26 cellular contexts compared by ENCODE assay signal in the genomic region with DNA sequence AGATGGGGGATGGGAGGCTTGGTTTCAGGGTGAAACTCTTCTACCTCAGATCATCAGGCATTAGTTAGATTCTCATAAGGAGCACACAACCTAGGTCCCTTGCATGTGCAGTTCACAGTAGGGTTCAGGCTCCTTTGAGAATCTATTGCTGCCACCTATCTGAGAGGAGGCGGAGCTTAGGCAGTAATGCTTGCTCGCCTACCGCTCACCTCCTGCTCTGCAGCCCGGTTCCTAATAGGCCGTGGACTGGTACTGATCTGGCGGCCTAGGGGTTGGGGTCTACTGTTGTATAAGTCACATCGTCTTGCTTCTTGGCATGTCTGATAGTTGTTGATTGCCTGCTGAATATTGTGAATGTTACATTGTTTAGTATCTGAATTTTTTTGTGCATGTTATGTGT. TPM values are rescaled to one million over a fixed set of nuclear protein-coding genes. Genes with fewer than 3 reads are reported as not detected.
DNase-seq lines count a peak whose midpoint lies in the region; ATAC-seq, FAIRE-seq and TF ChIP-seq lines count a peak whose summit lies in the region.
"Had no signal": no experiment of that assay in that cellular context is flagged by ENCODE, and none has a peak within 500 bp of the region (broad histone marks: within the 10 kb centered on the region; RNA-seq: fewer than 3 reads in every experiment).

No MANE protein-coding gene starts in this region.

- peaks cover 4% of the 10 kb centered on the region for H3K36me3 ChIP-seq in cardiac muscle cell
- H3K36me3 ChIP-seq in right atrium auricular region: peaks cover 5% of the 10 kb centered on the region
- H3K36me3 ChIP-seq in K562 (ENCODE audit: control insufficient read depth, insufficient read depth, low read length): peaks cover 10% of the 10 kb centered on the region; the same call in 1 of the 3 replicates
- H3K36me3 ChIP-seq in trophoblast cell (ENCODE audit: control insufficient read depth in 1 of 2, insufficient read depth in 2 of 2, low read length in 2 of 2): peaks cover 0 to 4% of the 10 kb centered on the region in 2 experiments
- H3K36me3 ChIP-seq in naive thymus-derived CD4-positive, alpha-beta T cell (ENCODE audit: control insufficient read depth in 2 of 3, insufficient read depth in 3 of 3, low read length in 3 of 3): no peaks in the 10 kb centered on the region

- no TSS peak for BruUV-seq in K562 (replicated peaks; lab: Mats Ljungman, UMichigan)

- intact Hi-C loops in K562 (cut with micrococcal nuclease): no loop called here
- intact Hi-C loops in naive thymus-derived CD4-positive, alpha-beta T cell (cut with micrococcal nuclease): no loop called here

- H3K9me1 ChIP-seq in K562 (ENCODE audit: control insufficient read depth, insufficient read depth, low read length): no peaks in the 10 kb centered on the region

- H3K9ac ChIP-seq in K562 (ENCODE audit: insufficient read depth in 1 of 2, low read depth in 2 of 2, low read length in 2 of 2) (peak overlapping the region in 1 of 2 experiments; percentile 21; a peak in 1 of 4 replicates), trophoblast cell (ENCODE audit: low read length) (no peak overlapping the region)
- H3K9ac ChIP-seq: BLaER1, GM23248 had no signal

- no peak overlapping the region for H2AK5ac ChIP-seq in trophoblast cell (ENCODE audit: low read length)

- no peak for TF ChIP-seq POLR2A in K562 (conservative IDR thresholded peaks at IDR 0.05)

- DNase-seq in cardiac muscle cell (ENCODE audit: low read depth in 1 of 2, low spot score in 1 of 2) (no peak), right atrium auricular region (ENCODE audit: low spot score) (no peak), K562 (ENCODE audit: extremely low read depth in 1 of 4, low spot score in 3 of 4) (peak in 1 of 4 experiments; percentile 36), islet precursor cell (peak; percentile 70), trophoblast cell (no peak), NCI-H226 (no peak)
- DNase-seq in effector CD4-positive, alpha-beta T cell: no peak
- no peak for DNase-seq in naive thymus-derived CD4-positive, alpha-beta T cell
- DNase-seq: ACHN; CD4-positive, alpha-beta T cell; DND-41; Karpas-422; MV-4-11; NCI-H1105 treated with DMSO at 0.1 percent for 48 hours; NCI-H1694; NCI-H2081; NCI-H2171; NCI-H446 treated with DMSO at 0.1 percent for 48 hours; NCI-H526 treated with DMSO at 0.1 percent for 48 hours had no signal

- H4K20me1 ChIP-seq in K562 (replicated peaks; ENCODE audit: control insufficient read depth, insufficient read depth, low read length): peaks cover 10% of the 10 kb centered on the region

- peak overlapping the region; percentile 22 for H2BK5ac ChIP-seq in trophoblast cell (ENCODE audit: low read depth, low read length, poor library complexity)

- H4K12ac ChIP-seq in trophoblast cell (ENCODE audit: low read depth, low read length): no peak overlapping the region

- POLR2A ChIA-PET in K562 (lab: Yijun Ruan, JAX): interaction anchor here (1.0 to 1.9 kb wide), 3 partner anchors 10 to 1747 kb away, joined by 3 to 20 read pairs (median 4); a partner anchor contains a TSS
- POLR2A ChIA-PET in naive thymus-derived CD4-positive, alpha-beta T cell (lab: Charles Lee): no interaction called here

- in situ Hi-C loops in K562 (cut with MboI): no loop called here

- H3K4me1 Mint-ChIP-seq in naive thymus-derived CD4-positive, alpha-beta T cell: peaks cover 16 to 54% (median 43%) of the 10 kb centered on the region in 7 donors

- no peak overlapping the region for H4K8ac ChIP-seq in trophoblast cell (ENCODE audit: low read depth, low read length)

- H3K4me2 ChIP-seq in K562 (ENCODE audit: insufficient read depth, low read length) (peak overlapping the region; percentile 59), trophoblast cell (ENCODE audit: low read length) (peak overlapping the region; percentile 2)
- H3K4me2 ChIP-seq: BLaER1 had no signal

- H3K4me3 ChIP-seq in cardiac muscle cell (no peak overlapping the region), right atrium auricular region (no peak overlapping the region), K562 (no peak overlapping the region), trophoblast cell (ENCODE audit: low read depth, low read length) (no peak overlapping the region)
- no peak overlapping the region for H3K4me3 ChIP-seq in naive thymus-derived CD4-positive, alpha-beta T cell (ENCODE audit: low read length)
- H3K4me3 ChIP-seq: BLaER1, GM23248 had no signal

- H3K4ac ChIP-seq in trophoblast cell (ENCODE audit: low read depth, low read length): peak overlapping the region; percentile 49

- peak overlapping the region in 2 of 10 donors; percentile 5 to 33 for H3K4me3 Mint-ChIP-seq in naive thymus-derived CD4-positive, alpha-beta T cell
- H3K4me3 Mint-ChIP-seq: CD4-positive, alpha-beta T cell; IgD-negative memory B cell had no signal

- H2AFZ ChIP-seq in K562 (ENCODE audit: low read depth, low read length): no peak overlapping the region
- H2AFZ ChIP-seq in trophoblast cell (ENCODE audit: insufficient read depth, low read length, poor library complexity): no peak overlapping the region
- H2AFZ ChIP-seq: GM23248 had no signal

- H3K18ac ChIP-seq in trophoblast cell (ENCODE audit: low read length): peak overlapping the region; percentile 32

- no peak for TF ChIP-seq CTCF in cardiac muscle cell (IDR thresholded peaks at IDR 0.05; ENCODE audit: low read depth, low read length)
- TF ChIP-seq CTCF in right atrium auricular region (IDR thresholded peaks at IDR 0.05): no peak
- no peak for TF ChIP-seq CTCF in K562 (IDR thresholded peaks at IDR 0.05 in 2 of 3, conservative IDR thresholded peaks at IDR 0.05 in 1 of 3; ENCODE audit: insufficient read depth in 2 of 3, low read depth in 1 of 3, low read length in 3 of 3)

- no peaks in the 10 kb centered on the region for H3K9me3 Mint-ChIP-seq in naive thymus-derived CD4-positive, alpha-beta T cell
- H3K9me3 Mint-ChIP-seq: CD4-positive, alpha-beta T cell; IgD-negative memory B cell had no signal

- FAIRE-seq in K562 (lab: Jason Lieb, UNC): peak; percentile 69
- FAIRE-seq: RCC 7860 had no signal

- peak overlapping the region; percentile 59 for H3K27ac ChIP-seq in cardiac muscle cell
- no peak overlapping the region for H3K27ac ChIP-seq in right atrium auricular region
- peak overlapping the region; percentile 39; the same call in 2 of the 3 replicates for H3K27ac ChIP-seq in K562 (ENCODE audit: extremely low read depth, low read depth, low read length)
- H3K27ac ChIP-seq in trophoblast cell (ENCODE audit: low read depth, low read length): peak overlapping the region; percentile 64
- no peak overlapping the region for H3K27ac ChIP-seq in naive thymus-derived CD4-positive, alpha-beta T cell (ENCODE audit: low read depth, low read length)
- H3K27ac ChIP-seq: 22Rv1, BLaER1, GM23248 had no signal

- peaks cover 3 to 25% (median 14%) of the 10 kb centered on the region in 5 donors for H3K36me3 Mint-ChIP-seq in naive thymus-derived CD4-positive, alpha-beta T cell

- no peak for TF ChIP-seq EP300 in K562 (IDR thresholded peaks at IDR 0.05; ENCODE audit: low read length)

- H3K23ac ChIP-seq in trophoblast cell (ENCODE audit: low read length): no peak overlapping the region

- H2BK12ac ChIP-seq in trophoblast cell (ENCODE audit: low read length): peak overlapping the region; percentile 55

- peak overlapping the region; percentile 20 for H4K91ac ChIP-seq in trophoblast cell (ENCODE audit: low read depth, low read length)

- peak overlapping the region; percentile 10 for H2BK120ac ChIP-seq in trophoblast cell (ENCODE audit: insufficient read depth, low read length, poor library complexity)

- WGBS in K562 (ENCODE audit: insufficient coverage, low coverage, missing lambda C conversion rate): 45% methylated on average over 7 of the region's 7 CpGs
- no CpG with 5 or more reads among the region's 7 CpGs for WGBS in trophoblast cell (ENCODE audit: extremely low coverage, insufficient coverage, insufficient read length)

- H3K14ac ChIP-seq in trophoblast cell (ENCODE audit: low read length): peak overlapping the region; percentile 21

- TF ChIP-seq RAD21 in K562 (CRISPR knock-in tag; conservative IDR thresholded peaks at IDR 0.05 in 1 of 2, IDR thresholded peaks at IDR 0.05 in 1 of 2): no peak

- CTCF ChIA-PET in K562 (lab: Yijun Ruan, JAX; ENCODE audit: low intra/inter-chr PET ratio): no interaction called here
- CTCF ChIA-PET in naive thymus-derived CD4-positive, alpha-beta T cell (lab: Charles Lee): interaction anchor here (0.6 kb wide), 1 partner anchor 234 kb away, joined by 3 read pairs; no protein-coding TSS in a partner anchor

- peaks cover 81% of the 10 kb centered on the region for H3K79me2 ChIP-seq in K562 (ENCODE audit: control insufficient read depth, insufficient read depth, low read length)
- peaks cover 11% of the 10 kb centered on the region for H3K79me2 ChIP-seq in trophoblast cell (ENCODE audit: control insufficient read depth, insufficient read depth, low read length, poor library complexity)

- H3K4me1 ChIP-seq in cardiac muscle cell (ENCODE audit: low read depth) (peaks cover 19% of the 10 kb centered on the region), right atrium auricular region (peaks cover 0 to 6% of the 10 kb centered on the region in 2 donors), K562 (replicated peaks in 1 of 2; ENCODE audit: control insufficient read depth in 2 of 2, insufficient read depth in 2 of 2, low read length in 2 of 2) (peaks cover 0 to 18% of the 10 kb centered on the region in 2 experiments; a peak in 3 of 5 replicates), trophoblast cell (ENCODE audit: control insufficient read depth in 1 of 2, insufficient read depth in 2 of 2, low read length in 2 of 2) (peaks cover 4 to 6% of the 10 kb centered on the region in 2 experiments)
- peaks cover 0 to 5% of the 10 kb centered on the region in 2 donors for H3K4me1 ChIP-seq in naive thymus-derived CD4-positive, alpha-beta T cell (ENCODE audit: control insufficient read depth in 2 of 2, insufficient read depth in 2 of 2, low read length in 2 of 2)
- H3K4me1 ChIP-seq: BLaER1 had no signal

- H3K27me3 Mint-ChIP-seq in naive thymus-derived CD4-positive, alpha-beta T cell: no peaks in the 10 kb centered on the region
- H3K27me3 Mint-ChIP-seq: CD4-positive, alpha-beta T cell; IgD-negative memory B cell had no signal

- no peaks in the 10 kb centered on the region for H3K9me3 ChIP-seq in cardiac muscle cell (ENCODE audit: low read depth)
- no peaks in the 10 kb centered on the region for H3K9me3 ChIP-seq in right atrium auricular region
- no peaks in the 10 kb centered on the region for H3K9me3 ChIP-seq in K562 (replicated peaks; ENCODE audit: control insufficient read depth, insufficient read depth, low read depth, low read length)
- H3K9me3 ChIP-seq in trophoblast cell (ENCODE audit: insufficient read depth, low read depth, low read length): no peaks in the 10 kb centered on the region
- H3K9me3 ChIP-seq in naive thymus-derived CD4-positive, alpha-beta T cell (ENCODE audit: control insufficient read depth in 2 of 3, low read length in 3 of 3): no peaks in the 10 kb centered on the region

- ATAC-seq in K562: peak; percentile 83
- ATAC-seq in naive thymus-derived CD4-positive, alpha-beta T cell: no peak
- ATAC-seq: HCT116, Right ventricle myocardium inferior had no signal

- H3K27me3 ChIP-seq in cardiac muscle cell (no peaks in the 10 kb centered on the region), right atrium auricular region (no peaks in the 10 kb centered on the region), K562 (ENCODE audit: control insufficient read depth in 2 of 2, insufficient read depth in 2 of 2, low read length in 2 of 2) (no peaks in the 10 kb centered on the region), trophoblast cell (ENCODE audit: insufficient read depth, low read length) (no peaks in the 10 kb centered on the region)
- no peaks in the 10 kb centered on the region for H3K27me3 ChIP-seq in naive thymus-derived CD4-positive, alpha-beta T cell (ENCODE audit: control insufficient read depth in 2 of 2, insufficient read depth in 2 of 2, low read length in 2 of 2)
- H3K27me3 ChIP-seq: BLaER1 had no signal

- H3K79me1 ChIP-seq in trophoblast cell (ENCODE audit: low read length): peaks cover 7% of the 10 kb centered on the region

- peak overlapping the region in 1 of 9 donors; percentile 36 for H3K27ac Mint-ChIP-seq in naive thymus-derived CD4-positive, alpha-beta T cell
- H3K27ac Mint-ChIP-seq: CD4-positive, alpha-beta T cell had no signal

RNA-seq across cellular contexts. Expression of a gene that starts 12.2 kb away (rescaled TPM):
- total RNA-seq in cardiac muscle cell (34.5 and 60.7 TPM in 2 replicates), right atrium auricular region (10 to 100 TPM; 21.1 to 36.9 TPM), K562 (2014; rRNA removed) (27.3 and 28.2 TPM in 2 replicates), K562 (2014; rRNA removed; fragmentation: Illumina TruSeq; extraction: Trizol) (46.9 and 53.9 TPM in 2 replicates), K562 (2015; rRNA removed; fragmentation: Illumina TruSeq; extraction: Trizol) (42.3 and 49.0 TPM in 2 replicates), K562 (2021) (35.2 and 39.1 TPM in 2 replicates)
- polyA plus RNA-seq in cardiac muscle cell (26.7 and 31.5 TPM in 2 replicates), K562 (2011; rRNA removed) (24.4 and 32.9 TPM in 2 replicates), K562 (2014; fragmentation: Illumina TruSeq; extraction: Trizol) (33.9 and 39.8 TPM in 2 replicates), K562 (2014; fragmentation: Nextera tagmentation; extraction: Ambion mirVana) (10 to 100 TPM in 1 of 2 experiments, 1 to 10 TPM in 1; 9.9 to 11.8 TPM), K562 (2014; rRNA removed) (18.5 and 18.7 TPM in 2 replicates)
- 23.8 and 82.4 TPM in 2 replicates for total RNA-seq in K562 (2011; cell fraction: chromatin; rRNA removed; ENCODE audit: low replicate concordance)
- total RNA-seq in K562 (2011; cell fraction: nucleolus; rRNA removed): 8.8 and 13.7 TPM in 2 replicates
- 23.8 and 28.7 TPM in 2 replicates for total RNA-seq in K562 (2011; cell fraction: nucleoplasm; rRNA removed)
- 7.0 and 14.3 TPM in 2 replicates for polyA plus RNA-seq in K562 (2011; cell fraction: cytosol; rRNA removed)
- polyA plus RNA-seq in K562 (2011; cell fraction: nucleus; rRNA removed): 15.6 and 17.8 TPM in 2 replicates
- polyA plus RNA-seq in K562 (2012): 21.7 and 31.6 TPM in 2 replicates
- polyA minus RNA-seq in K562 (2011; rRNA and poly(A)+ RNA removed): 61.6 and 68.9 TPM in 2 replicates
- polyA minus RNA-seq in K562 (2011; cell fraction: cytosol; rRNA and poly(A)+ RNA removed): 26.4 and 29.7 TPM in 2 replicates
- polyA minus RNA-seq in K562 (2011; cell fraction: nucleus; rRNA and poly(A)+ RNA removed): 17.4 and 24.2 TPM in 2 replicates
- polyA plus RNA-seq in trophoblast cell (2013): 45.1 and 45.6 TPM in 2 replicates
- 10 to 100 TPM; 32.6 to 49.4 (median 42.3) TPM for total RNA-seq in naive thymus-derived CD4-positive, alpha-beta T cell
- 10 to 100 TPM; 18.9 to 25.2 TPM for polyA plus RNA-seq in naive thymus-derived CD4-positive, alpha-beta T cell

RNA-seq across cellular contexts. Expression of a gene that starts 12.3 kb away (rescaled TPM):
- total RNA-seq in cardiac muscle cell: 1.5 and 1.6 TPM in 2 replicates
- 4.4 and 5.4 TPM in 2 replicates for polyA plus RNA-seq in cardiac muscle cell
- under 1 TPM in 1 of 2 donors, not detected in 1; 0.44 TPM for total RNA-seq in right atrium auricular region
- total RNA-seq in K562 (2011; cell fraction: chromatin; rRNA removed; ENCODE audit: low replicate concordance): 2.5 and 13.4 TPM in 2 replicates
- total RNA-seq in K562 (2011; cell fraction: nucleolus; rRNA removed): 2.3 and 2.8 TPM in 2 replicates
- total RNA-seq in K562 (2011; cell fraction: nucleoplasm; rRNA removed): 5.1 and 5.5 TPM in 2 replicates
- total RNA-seq in K562 (2014; rRNA removed): 3.0 and 3.6 TPM in 2 replicates
- total RNA-seq in K562 (2014; rRNA removed; fragmentation: Illumina TruSeq; extraction: Trizol): 6.9 and 8.8 TPM in 2 replicates
- 4.6 and 5.0 TPM in 2 replicates for total RNA-seq in K562 (2015; rRNA removed; fragmentation: Illumina TruSeq; extraction: Trizol)
- 4.3 and 5.7 TPM in 2 replicates for total RNA-seq in K562 (2021)
- 5.2 and 9.5 TPM in 2 replicates for polyA plus RNA-seq in K562 (2011; rRNA removed)
- 0.73 and 1.1 TPM in 2 replicates for polyA plus RNA-seq in K562 (2011; cell fraction: cytosol; rRNA removed)
- polyA plus RNA-seq in K562 (2011; cell fraction: nucleus; rRNA removed): 1.8 and 3.6 TPM in 2 replicates
- 4.3 and 7.1 TPM in 2 replicates for polyA plus RNA-seq in K562 (2012)
- 7.3 and 8.3 TPM in 2 replicates for polyA plus RNA-seq in K562 (2014; fragmentation: Illumina TruSeq; extraction: Trizol)
- polyA plus RNA-seq in K562 (2014; fragmentation: Nextera tagmentation; extraction: Ambion mirVana): 10 to 100 TPM; 11.9 to 13.2 TPM
- polyA plus RNA-seq in K562 (2014; rRNA removed): 5.6 and 7.4 TPM in 2 replicates
- polyA minus RNA-seq in K562 (2011; rRNA and poly(A)+ RNA removed): 4.7 and 9.5 TPM in 2 replicates
- polyA minus RNA-seq in K562 (2011; cell fraction: cytosol; rRNA and poly(A)+ RNA removed): 2.3 and 3.1 TPM in 2 replicates
- polyA minus RNA-seq in K562 (2011; cell fraction: nucleus; rRNA and poly(A)+ RNA removed): 4.4 TPM in 2 replicates
- 2.1 and 2.6 TPM in 2 replicates for polyA plus RNA-seq in trophoblast cell (2013)
- 1 to 10 TPM in 2 of 5 experiments, under 1 TPM in 3; 0.74 to 1.3 (median 0.92) TPM for total RNA-seq in naive thymus-derived CD4-positive, alpha-beta T cell
- under 1 TPM; 0.64 to 0.87 TPM for polyA plus RNA-seq in naive thymus-derived CD4-positive, alpha-beta T cell
- total RNA-seq: GM23248 had no signal

Comparison
In these comparisons a context has a peak if more than half of its experiments do, and no peak if none do; other contexts are left out.
1. H3K27ac ChIP-seq: peak in cardiac muscle cell (single experiment), K562 (single experiment) and trophoblast cell (single experiment); none in right atrium auricular region (0 of 2) and naive thymus-derived CD4-positive, alpha-beta T cell (single experiment).